In genomic region chr1:190679444-190679843, GRCh38 we compare ENCODE assay signal across 32 cellular contexts.
A peak's percentile ranks its signal among the peaks of the same experiment; 100 is the strongest.
DNase-seq lines count a peak whose midpoint lies in the region; ATAC-seq, FAIRE-seq and TF ChIP-seq lines count a peak whose summit lies in the region.
"Had no signal": no experiment of that assay in that cellular context is flagged by ENCODE, and none has a peak within 500 bp of the region (broad histone marks: within the 10 kb centered on the region; RNA-seq: fewer than 3 reads in every experiment).

No MANE protein-coding gene starts in this region.

- no peak overlapping the region for H2BK5ac ChIP-seq in mesenchymal stem cell (ENCODE audit: low read depth, low read length, poor library complexity, severe bottlenecking)

- H3K27me3 ChIP-seq in SK-N-SH (ENCODE audit: insufficient read depth) (no peaks in the 10 kb centered on the region), mesenchymal stem cell (ENCODE audit: control insufficient read depth in 1 of 2, insufficient read depth in 1 of 2, low read length in 2 of 2) (no peaks in the 10 kb centered on the region)
- H3K27me3 ChIP-seq: esophagus muscularis mucosa, gastrocnemius medialis, hepatocyte, suprapubic skin, upper lobe of left lung had no signal

- H3K79me2 ChIP-seq in SK-N-SH (ENCODE audit: insufficient read depth) = no peaks in the 10 kb centered on the region
- H3K79me2 ChIP-seq: hepatocyte had no signal

- CTCF ChIA-PET in SK-N-SH (lab: Yijun Ruan, JAX) = no interaction called here

- H2AK5ac ChIP-seq in mesenchymal stem cell (ENCODE audit: low read length, severe bottlenecking) = no peak overlapping the region

- H4K8ac ChIP-seq in mesenchymal stem cell (ENCODE audit: low read length) = no peak overlapping the region

- no peak overlapping the region; the same call in 1 of the 2 replicates for H3K4me2 ChIP-seq in SK-N-SH
- no peak overlapping the region for H3K4me2 ChIP-seq in mesenchymal stem cell (ENCODE audit: low read length, poor library complexity, severe bottlenecking)
- H3K4me2 ChIP-seq: hepatocyte had no signal

- no peaks in the 10 kb centered on the region for H4K20me1 ChIP-seq in SK-N-SH (ENCODE audit: insufficient read depth)

- no peak overlapping the region for H3K18ac ChIP-seq in mesenchymal stem cell (ENCODE audit: low read depth in 1 of 2, low read length in 2 of 2)

- DNase-seq in SK-N-SH = no peak
- DNase-seq in fibroblast of peridontal ligament (ENCODE audit: extremely low read depth) = peak; percentile 20
- no peak for DNase-seq in mesenchymal stem cell
- no peak for DNase-seq in GM13976 (ENCODE audit: low spot score)
- DNase-seq in Ammon's horn (ENCODE audit: low spot score) = no peak
- DNase-seq in hepatic stellate cell (ENCODE audit: low spot score) = no peak
- DNase-seq: activated CD4-positive, alpha-beta T cell treated with anti-CD3 and anti-CD28 coated beads, Interleukin-2, amount 10 ng/mL, durations not matched to agents 24 days and 14 days; activated CD8-positive, alpha-beta memory T cell treated with anti-CD3 and anti-CD28 coated beads for 24 hours; activated naive CD4-positive, alpha-beta T cell treated with anti-CD3 and anti-CD28 coated beads, Interleukin-2, amount 50 U/mL, for 16 hours; activated T-cell treated with anti-CD3 and anti-CD28 coated beads for 4 hours; amygdala; DND-41; effector memory CD8-positive, alpha-beta T cell; gastrocnemius medialis; left cardiac atrium; mucosa of descending colon; NCI-H187 treated with DMSO at 0.1 percent for 48 hours; NCI-H2171; NCI-H510A treated with DMSO at 0.1 percent for 48 hours; OCI-M1; retina; stimulated activated naive CD4-positive, alpha-beta T cell treated with Interleukin-2 at 50 U/mL for 16 hours; upper lobe of left lung had no signal

- no peaks in the 10 kb centered on the region for H3K79me1 ChIP-seq in mesenchymal stem cell (replicated peaks; ENCODE audit: low read length, poor library complexity, severe bottlenecking)

- H3K14ac ChIP-seq in mesenchymal stem cell (ENCODE audit: low read length in 2 of 2) = no peak overlapping the region

- TF ChIP-seq CTCF in SK-N-SH (IDR thresholded peaks at IDR 0.05) = no peak
- no peak for TF ChIP-seq CTCF in GM13976 (IDR thresholded peaks at IDR 0.05; ENCODE audit: borderline replicate concordance, control extremely low read depth, extremely low read depth, insufficient read depth, missing control alignments)

- TF ChIP-seq RAD21 in SK-N-SH (IDR thresholded peaks at IDR 0.05; ENCODE audit: low read length) = no peak

- H4K91ac ChIP-seq in mesenchymal stem cell (ENCODE audit: low read length) = no peak overlapping the region

- in situ Hi-C loops in GM13976 (cut with MboI; ENCODE audit: low sequenced_read_pairs, unreplicated experiment) = no loop called here

- no peaks in the 10 kb centered on the region for H3K9me2 ChIP-seq in SK-N-SH

- H3K27ac ChIP-seq in SK-N-SH (ENCODE audit: low read depth in 2 of 2, low read length in 1 of 2) = peak overlapping the region in 1 of 2 experiments; percentile 23; a peak in 1 of 4 replicates
- H3K27ac ChIP-seq in mesenchymal stem cell (ENCODE audit: low read length, poor library complexity, severe bottlenecking) = no peak overlapping the region
- H3K27ac ChIP-seq: esophagus muscularis mucosa, gastrocnemius medialis, hepatocyte, skin epidermis, suprapubic skin, upper lobe of left lung had no signal

- WGBS in SK-N-SH (ENCODE audit: low lambda C conversion rate) = 5% methylated on average over 3 of the region's 3 CpGs
- 85% methylated on average over 2 of the region's 3 CpGs for WGBS in mesenchymal stem cell

- ATAC-seq in SK-N-SH treated with all-trans-retinoic acid at 6 μM for 48 hours = peak; percentile 64
- ATAC-seq: effector memory CD8-positive, alpha-beta T cell; gastrocnemius medialis; left cardiac atrium; mucosa of descending colon; Right ventricle myocardium inferior had no signal

- H3K36me3 ChIP-seq in SK-N-SH (replicated peaks in 1 of 2; ENCODE audit: control insufficient read depth in 1 of 2, insufficient read depth in 2 of 2, low read length in 1 of 2) (no peaks in the 10 kb centered on the region), mesenchymal stem cell (ENCODE audit: control insufficient read depth in 1 of 2, insufficient read depth in 2 of 2, low read depth in 1 of 2, low read length in 2 of 2) (no peaks in the 10 kb centered on the region)
- H3K36me3 ChIP-seq: esophagus muscularis mucosa, gastrocnemius medialis, suprapubic skin, upper lobe of left lung had no signal

- H3K9ac ChIP-seq in SK-N-SH = no peak overlapping the region
- H3K9ac ChIP-seq in mesenchymal stem cell (ENCODE audit: low read length) = no peak overlapping the region

- no peak for TF ChIP-seq EP300 in SK-N-SH (IDR thresholded peaks at IDR 0.05; ENCODE audit: borderline replicate concordance in 1 of 2, low read depth in 1 of 2, low read length in 1 of 2)

- no peak overlapping the region for H2BK120ac ChIP-seq in mesenchymal stem cell (ENCODE audit: low read depth, low read length)

- no peak overlapping the region for H2BK12ac ChIP-seq in mesenchymal stem cell (ENCODE audit: low read length in 2 of 2)

- no peaks in the 10 kb centered on the region; a peak in 1 of 4 replicates for H3K4me1 ChIP-seq in SK-N-SH (ENCODE audit: control insufficient read depth in 1 of 2, insufficient read depth in 2 of 2, low read depth in 1 of 2, low read length in 1 of 2)
- H3K4me1 ChIP-seq in mesenchymal stem cell (ENCODE audit: control insufficient read depth, insufficient read depth, low read depth, low read length) = no peaks in the 10 kb centered on the region
- H3K4me1 ChIP-seq: gastrocnemius medialis, suprapubic skin, upper lobe of left lung had no signal

- H3K9me3 ChIP-seq in SK-N-SH = no peaks in the 10 kb centered on the region; the same call in 1 of the 2 replicates
- H3K9me3 ChIP-seq in mesenchymal stem cell (ENCODE audit: control insufficient read depth, low read length) = peaks cover 3% of the 10 kb centered on the region
- H3K9me3 ChIP-seq: esophagus muscularis mucosa, gastrocnemius medialis, mucosa of descending colon, suprapubic skin, upper lobe of left lung had no signal

- no peak overlapping the region for H3K4me3 ChIP-seq in SK-N-SH (ENCODE audit: low read depth in 2 of 2, low read length in 1 of 2)
- H3K4me3 ChIP-seq in mesenchymal stem cell (ENCODE audit: insufficient read depth in 1 of 2, low read depth in 1 of 2, low read length in 2 of 2) = no peak overlapping the region
- H3K4me3 ChIP-seq: esophagus muscularis mucosa, gastrocnemius medialis, hepatocyte, lung, mucosa of descending colon, skin epidermis, suprapubic skin, upper lobe of left lung had no signal

- no peak overlapping the region for H3K4ac ChIP-seq in mesenchymal stem cell (ENCODE audit: low read depth in 1 of 2, low read length in 2 of 2)

- H2AFZ ChIP-seq in SK-N-SH (ENCODE audit: low read depth) (no peak overlapping the region; the same call in 1 of the 2 replicates), mesenchymal stem cell (ENCODE audit: low read depth, low read length) (no peak overlapping the region)
- H2AFZ ChIP-seq: hepatocyte had no signal

- H2BK15ac ChIP-seq in mesenchymal stem cell (ENCODE audit: low read depth, poor library complexity, severe bottlenecking) = no peak overlapping the region

- POLR2A ChIA-PET in SK-N-SH (lab: Yijun Ruan, JAX) = no interaction called here

- no peaks in the 10 kb centered on the region for H3F3A ChIP-seq in SK-N-SH (replicated peaks; ENCODE audit: insufficient read depth)

- FAIRE-seq in TTC549 (lab: Jason Lieb, UNC) = peak; percentile 71
- FAIRE-seq: H1 had no signal

- no peak overlapping the region for H3K23ac ChIP-seq in mesenchymal stem cell (ENCODE audit: low read length in 2 of 2)

TF ChIP-seq in SK-N-SH treated with all-trans-retinoic acid at 6 μM for 48 hours, 23 proteins besides CTCF, POLR2A, EP300 and RAD21:
- TF ChIP-seq OSR1 (CRISPR knock-in tag; IDR thresholded peaks at IDR 0.05) = no peak
- TF ChIP-seq ZC3H10 (CRISPR knock-in tag; IDR thresholded peaks at IDR 0.05) = 0 out of 2 replicates have a peak, but pooled peaks have one; percentile 28

TF ChIP-seq in SK-N-SH, 30 proteins besides CTCF, POLR2A, EP300 and RAD21:
- no peak for TF ChIP-seq JUND (IDR thresholded peaks at IDR 0.05)
